ENCODE assay signal across 8 cellular contexts in genomic region chr7:66075590-66076458, GRCh38. TPM values are rescaled to one million over a fixed set of nuclear protein-coding genes. Genes with fewer than 3 reads are reported as not detected.
DNase-seq lines count a peak whose midpoint lies in the region; ATAC-seq, FAIRE-seq and TF ChIP-seq lines count a peak whose summit lies in the region.

TSS of gene ASL (plus strand) at chr7:66075819. CDS start at chr7:66076082, 263 bp downstream.

- ATAC-seq in GM18867 (IDR thresholded peaks at IDR 0.05; ENCODE audit: unreplicated experiment): peak; percentile 99
- ATAC-seq in HG03097 (IDR thresholded peaks at IDR 0.05; ENCODE audit: low FRiP score, unreplicated experiment): peak; percentile 98

- H3K4me3 ChIP-seq in ACC112 (ENCODE audit: low read depth, low read length): peak within 1 kb of the TSS; percentile 85
- H3K4me3 ChIP-seq in WI38 (ENCODE audit: low read depth, low read length): peak within 1 kb of the TSS; percentile 79
- H3K4me3 ChIP-seq in mammary epithelial cell (replicated peaks in 1 of 3; ENCODE audit: insufficient read depth in 1 of 3, low read depth in 2 of 3, low read length in 3 of 3): peak within 1 kb of the TSS; percentile 80 to 97 (median 80)
- peak within 1 kb of the TSS; percentile 74 to 77 for H3K4me3 ChIP-seq in small intestine (ENCODE audit: low read depth in 1 of 2, low read length in 2 of 2)

- H3K4me1 ChIP-seq in ACC112 (ENCODE audit: control insufficient read depth, insufficient read depth, low read length, unreplicated experiment) (peaks cover 11% of the 10 kb centered on the region), mammary epithelial cell (ENCODE audit: insufficient read depth, low read length) (peaks cover 4% of the 10 kb centered on the region), small intestine (ENCODE audit: control insufficient read depth in 2 of 2, insufficient read depth in 1 of 2, low read depth in 1 of 2, low read length in 1 of 2) (no peaks in the 10 kb centered on the region)

- CTCF ChIA-PET in mammary epithelial cell (lab: Charles Lee; ENCODE audit: low non-redundant PET): no interaction called here

- BruUV-seq in mammary epithelial cell (replicated peaks; lab: Mats Ljungman, UMichigan): TSS peak; percentile 83

- in situ Hi-C loops in mammary epithelial cell (cut with MboI; ENCODE audit: low sequenced_read_pairs in 2 of 2): no loop called here

- H2AFZ ChIP-seq in ACC112 (ENCODE audit: low read length, unreplicated experiment) (peak within 1 kb of the TSS; percentile 51), mammary epithelial cell (ENCODE audit: low read depth, low read length) (peak within 1 kb of the TSS; percentile 95)

- no peak for FAIRE-seq in small intestine (lab: Jason Lieb, UNC)

- dilution Hi-C loops in mammary epithelial cell (cut with HindIII; ENCODE audit: low sequenced_read_pairs): no loop called here

- peaks cover 27% of the 10 kb centered on the region for H3K79me2 ChIP-seq in ACC112 (ENCODE audit: control insufficient read depth, insufficient read depth, low read length, unreplicated experiment)
- H3K79me2 ChIP-seq in mammary epithelial cell (ENCODE audit: insufficient read depth, low read length): peaks cover 33% of the 10 kb centered on the region

- no peaks in the 10 kb centered on the region for H3K9me3 ChIP-seq in mammary epithelial cell (replicated peaks; ENCODE audit: insufficient read depth, low read length)
- no peaks in the 10 kb centered on the region for H3K9me3 ChIP-seq in small intestine (ENCODE audit: control insufficient read depth, low read depth)

- intact Hi-C loops in mammary epithelial cell (cut with micrococcal nuclease): loop anchor here (1.0 to 5.0 kb wide), 4 partner anchors 23 to 36 kb away; partner anchors contain the start of gene CRCP

- WGBS in mammary epithelial cell (ENCODE audit: low coverage, missing lambda C conversion rate): 2% methylated on average over 14 of the region's 67 CpGs
- WGBS in small intestine, 3 donors: 1% methylated on average over 33 to 67 of the region's 67 CpGs

- no peak for TF ChIP-seq CTCF in WI38 (IDR thresholded peaks at IDR 0.05; ENCODE audit: low read depth, low read length)
- TF ChIP-seq CTCF in mammary epithelial cell (conservative IDR thresholded peaks at IDR 0.05 in 1 of 2, IDR thresholded peaks at IDR 0.05 in 1 of 2; ENCODE audit: extremely low read depth in 1 of 2, insufficient read depth in 1 of 2, low read depth in 1 of 2, low read length in 2 of 2): no peak

- DNase-seq in NCI-H2196 treated with DMSO at 0.1 percent for 48 hours (lab: John Stamatoyannopoulos, UW; ENCODE audit: unreplicated experiment): peak; percentile 88
- peak; percentile 88 for DNase-seq in mammary epithelial cell
- peak; percentile 100 for DNase-seq in iPS-NIHi11 (ENCODE audit: low spot score)
- DNase-seq in small intestine: peak; percentile 94

- H3K27me3 ChIP-seq in ACC112 (ENCODE audit: insufficient read depth, low read length) (no peaks in the 10 kb centered on the region), mammary epithelial cell (ENCODE audit: insufficient read depth, low read length) (no peaks in the 10 kb centered on the region), small intestine (ENCODE audit: control insufficient read depth in 2 of 2, insufficient read depth in 2 of 2, low read length in 2 of 2) (no peaks in the 10 kb centered on the region)

- no peak within 1 kb of the TSS for H3K27ac ChIP-seq in ACC112 (ENCODE audit: low read depth, low read length)
- peak within 1 kb of the TSS; percentile 47 for H3K27ac ChIP-seq in mammary epithelial cell (ENCODE audit: insufficient read depth, low read depth, low read length)
- H3K27ac ChIP-seq in small intestine (ENCODE audit: low read depth in 1 of 2, low read length in 1 of 2): peak within 1 kb of the TSS; percentile 76 to 93

- H4K20me1 ChIP-seq in mammary epithelial cell (ENCODE audit: insufficient read depth, low read length): no peaks in the 10 kb centered on the region

- H3K36me3 ChIP-seq in ACC112 (ENCODE audit: insufficient read depth, low read length): no peaks in the 10 kb centered on the region
- no peaks in the 10 kb centered on the region for H3K36me3 ChIP-seq in mammary epithelial cell (ENCODE audit: insufficient read depth, low read length)
- peaks cover 0 to 6% of the 10 kb centered on the region in 2 donors for H3K36me3 ChIP-seq in small intestine (ENCODE audit: control insufficient read depth in 2 of 2, insufficient read depth in 2 of 2, low read length in 2 of 2)

- H3K9ac ChIP-seq in mammary epithelial cell (ENCODE audit: insufficient read depth, low read length): peak within 1 kb of the TSS; percentile 69

- peak within 1 kb of the TSS; percentile 79 for H3K4me2 ChIP-seq in mammary epithelial cell (ENCODE audit: insufficient read depth, low read depth, low read length)

RNA-seq across cellular contexts. Expression of gene ASL, which starts in this region (rescaled TPM):
- total RNA-seq in mammary epithelial cell: 10 to 100 TPM; 43.5 to 59.7 TPM
- 64.7 TPM for polyA plus RNA-seq in mammary epithelial cell
- polyA minus RNA-seq in mammary epithelial cell: 17.2 TPM
- polyA plus RNA-seq in small intestine: 100 to 1,000 TPM; 115 to 153 (median 144) TPM
